Comparison of ENCODE assay signal across 8 cellular contexts in the genomic region with DNA sequence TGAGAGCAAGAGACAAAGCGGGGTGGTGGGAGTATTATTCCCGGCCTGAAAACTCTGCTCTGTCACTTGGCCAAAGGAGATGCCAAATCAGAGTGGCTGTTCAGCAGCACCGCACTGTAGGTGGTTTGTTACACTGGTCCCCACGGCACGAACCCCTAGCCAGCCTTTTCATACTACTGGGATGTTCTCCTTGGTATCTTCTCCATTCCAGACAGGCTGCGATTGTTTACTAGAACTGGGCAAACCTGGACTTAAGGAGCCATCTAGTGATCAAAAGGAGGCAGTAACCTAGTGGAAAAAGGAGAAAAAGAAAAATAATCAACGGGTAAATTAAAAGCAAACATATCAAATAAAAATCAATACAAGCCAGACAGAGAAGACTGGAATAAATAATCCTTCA. TPM values are rescaled to one million over a fixed set of nuclear protein-coding genes. Genes with fewer than 3 reads are reported as not detected.
DNase-seq lines count a peak whose midpoint lies in the region; ATAC-seq, FAIRE-seq and TF ChIP-seq lines count a peak whose summit lies in the region.

No MANE protein-coding gene starts in this region.

- peak; percentile 48 to 76 (median 68) for ATAC-seq in pancreas
- ATAC-seq in CD4-positive, alpha-beta T cell (ENCODE audit: poor library complexity) = no peak

- CTCF ChIA-PET in CD4-positive, alpha-beta T cell (lab: Charles Lee) = no interaction called here

- H3K4me1 Mint-ChIP-seq in CD4-positive, alpha-beta T cell (ENCODE audit: low read depth) = no peaks in the 10 kb centered on the region

- H3K4me3 Mint-ChIP-seq in CD4-positive, alpha-beta T cell = no peak overlapping the region

- H3K4me3 ChIP-seq in NB4 (ENCODE audit: low read depth, low read length) = no peak overlapping the region
- no peak overlapping the region for H3K4me3 ChIP-seq in pancreas

- peaks cover 4% of the 10 kb centered on the region for H3K27me3 Mint-ChIP-seq in CD4-positive, alpha-beta T cell

- TF ChIP-seq CTCF in NB4 (IDR thresholded peaks at IDR 0.05; ENCODE audit: low read depth, low read length) = peak; percentile 40
- no peak for TF ChIP-seq CTCF in pancreas (IDR thresholded peaks at IDR 0.05)
- TF ChIP-seq CTCF in CD4-positive, alpha-beta T cell (IDR thresholded peaks at IDR 0.05) = no peak

- H3K9me3 Mint-ChIP-seq in CD4-positive, alpha-beta T cell = peaks cover 2% of the 10 kb centered on the region

- DNase-seq in AG20443 (ENCODE audit: low spot score) (peak; percentile 46), GM19240 (ENCODE audit: insufficient read length, low spot score) (peak; percentile 12), NB4 (ENCODE audit: low read depth) (peak; percentile 32), cerebellar cortex (ENCODE audit: low spot score) (peak; percentile 8), pancreas (no peak)
- no peak for DNase-seq in activated CD4-positive, alpha-beta T cell treated with anti-CD3 and anti-CD28 coated beads, Interleukin-2, amount 50 U/mL, for 1 hour
- DNase-seq in CD4-positive, alpha-beta T cell = no peak
- DNase-seq in activated CD4-positive, alpha-beta T cell treated with anti-CD3 and anti-CD28 coated beads for 1 hour = no peak

- H3K4me1 ChIP-seq in pancreas = peaks cover 0 to 3% (median 3%) of the 10 kb centered on the region in 3 donors

- H3K27ac ChIP-seq in pancreas = no peak overlapping the region
- no peak overlapping the region for H3K27ac ChIP-seq in CD4-positive, alpha-beta T cell (ENCODE audit: low read depth, low read length)

- no peaks in the 10 kb centered on the region for H3K9me3 ChIP-seq in pancreas
- H3K9me3 ChIP-seq in CD4-positive, alpha-beta T cell (ENCODE audit: control insufficient read depth, low read length) = no peaks in the 10 kb centered on the region

- 42 to 45% methylated on average over 7 of the region's 7 CpGs for WGBS in pancreas, 2 donors

- POLR2A ChIA-PET in CD4-positive, alpha-beta T cell (lab: Charles Lee) = no interaction called here

- intact Hi-C loops in pancreas (cut with DNase I) = no loop called here
- intact Hi-C loops in CD4-positive, alpha-beta T cell (cut with DNase I, micrococcal nuclease) = no loop called here

- no peak for TF ChIP-seq POLR2A in NB4 (IDR thresholded peaks at IDR 0.05; ENCODE audit: extremely low read depth, insufficient read length)

- H3K27ac Mint-ChIP-seq in CD4-positive, alpha-beta T cell = no peak overlapping the region

- H3K27me3 ChIP-seq in pancreas = no peaks in the 10 kb centered on the region
- H3K27me3 ChIP-seq in CD4-positive, alpha-beta T cell (ENCODE audit: control insufficient read depth, insufficient read depth, low read length) = no peaks in the 10 kb centered on the region

- no peaks in the 10 kb centered on the region for H3K36me3 ChIP-seq in pancreas

- FAIRE-seq in pancreas (lab: Jason Lieb, UNC) = no peak

- no peaks in the 10 kb centered on the region for H3K36me3 Mint-ChIP-seq in CD4-positive, alpha-beta T cell (ENCODE audit: low read depth)

RNA-seq across cellular contexts. Expression of a gene that starts 58.9 kb away (rescaled TPM):
- total RNA-seq in pancreas = 10 to 100 TPM in 2 of 6 donors, 1 to 10 TPM in 4; 5.3 to 14.4 (median 6.5) TPM
- polyA plus RNA-seq in pancreas = 1 to 10 TPM; 5.7 to 5.8 TPM
- total RNA-seq in CD4-positive, alpha-beta T cell = 1 to 10 TPM; 1.8 to 2.1 TPM

Comparison
In these comparisons a context has a peak if more than half of its experiments do, and no peak if none do; other contexts are left out.
1. DNase-seq: peak in AG20443 (single experiment), GM19240 (single experiment), NB4 (single experiment) and cerebellar cortex (single experiment); none in pancreas (0 of 6), activated CD4-positive, alpha-beta T cell treated with anti-CD3 and anti-CD28 coated beads, Interleukin-2, amount 50 U/mL, for 1 hour (single experiment), CD4-positive, alpha-beta T cell (0 of 10) and activated CD4-positive, alpha-beta T cell treated with anti-CD3 and anti-CD28 coated beads for 1 hour (single experiment).